ENCODE assay signal across 9 cellular contexts in the genomic region with DNA sequence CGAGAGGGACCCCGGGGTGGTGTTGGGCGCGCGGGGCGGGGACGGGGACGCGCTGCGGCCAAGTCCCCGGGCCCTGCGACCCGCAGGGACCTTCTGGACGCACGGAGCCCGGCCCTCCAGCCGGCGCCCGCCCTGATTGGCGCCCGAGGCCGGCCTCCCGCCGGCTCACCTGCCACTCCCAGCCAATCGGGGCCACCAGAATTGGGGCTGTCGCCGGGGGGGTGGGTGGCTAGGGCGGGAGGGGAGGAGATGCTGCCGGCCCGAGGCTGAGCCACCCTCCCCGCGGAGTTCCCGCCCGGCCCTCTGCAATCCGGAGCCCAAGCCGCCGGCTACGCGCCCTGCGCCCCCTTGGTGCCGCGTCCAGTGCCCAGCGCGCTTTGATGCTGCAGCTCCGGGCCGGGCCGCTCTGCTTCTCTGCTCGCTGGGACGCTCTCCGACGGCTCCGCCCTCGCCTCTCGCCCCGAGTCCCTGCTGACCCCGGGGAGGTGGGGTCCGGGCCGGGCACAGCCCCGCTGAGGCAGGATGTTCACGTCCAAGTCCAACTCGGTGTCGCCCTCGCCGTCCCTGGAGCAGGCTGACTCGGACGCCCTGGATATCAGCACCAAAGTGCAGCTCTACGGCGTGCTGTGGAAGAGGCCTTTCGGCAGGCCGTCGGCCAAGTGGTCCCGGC. TPM values are rescaled to one million over a fixed set of nuclear protein-coding genes. Genes with fewer than 3 reads are reported as not detected.
DNase-seq lines count a peak whose midpoint lies in the region; ATAC-seq and FAIRE-seq lines count a peak whose summit lies in the region.
"Had no signal": no experiment of that assay in that cellular context is flagged by ENCODE, and none has a peak within 500 bp of the region (broad histone marks: within the 10 kb centered on the region; RNA-seq: fewer than 3 reads in every experiment).

A gene (plus strand): TSS at position 285 of the 670 bp plus-strand sequence. CDS start 238 bp downstream, at position 523.

- DNase-seq in COR-L47 (lab: John Stamatoyannopoulos, UW) (peak; percentile 28), NCI-H748 (lab: John Stamatoyannopoulos, UW; ENCODE audit: unreplicated experiment) (peak; percentile 70), frontal cortex (ENCODE audit: low spot score in 2 of 2) (peak; percentile 46 to 69), occipital lobe (lab: John Stamatoyannopoulos, UW) (peak; percentile 9)
- no peak for DNase-seq in activated T-cell treated with anti-CD3 and anti-CD28 coated beads, Interleukin-2, amount 50 U/mL, for 1 hour
- DNase-seq: erythroblast had no signal

- no peak for FAIRE-seq in frontal cortex (lab: Jason Lieb, UNC)

- ATAC-seq in HG02885 (IDR thresholded peaks at IDR 0.05; ENCODE audit: poor library complexity, unreplicated experiment) (no peak), GM21515 (IDR thresholded peaks at IDR 0.05; ENCODE audit: unreplicated experiment) (no peak), HG02840 (IDR thresholded peaks at IDR 0.05; ENCODE audit: low FRiP score, unreplicated experiment) (no peak)

RNA-seq across cellular contexts. Expression of the gene that starts here (rescaled TPM):
- total RNA-seq in frontal cortex = 0.41 TPM
- 0.16 TPM for total RNA-seq in occipital lobe

Comparison
In these comparisons a context has a peak if more than half of its experiments do, and no peak if none do; other contexts are left out.
1. Peak in DNase-seq in frontal cortex; RNA of the gene not detected or under 1 TPM.
2. Peak in DNase-seq in occipital lobe; RNA of the gene not detected or under 1 TPM.